In genomic region chr13:109431217-109431616, GRCh38 we compare ENCODE assay signal across 11 cellular contexts.
"Had no signal": no experiment of that assay in that cellular context is flagged by ENCODE, and none has a peak within 500 bp of the region (broad histone marks: within the 10 kb centered on the region; RNA-seq: fewer than 3 reads in every experiment).

No MANE protein-coding gene starts in this region.

- H3K36me3 ChIP-seq: HAP-1 had no signal

- H3K4me2 ChIP-seq: GM23338 had no signal

- H3K9me3 ChIP-seq: HAP-1 had no signal

- FAIRE-seq: H1, H54 had no signal

- H3K4me3 ChIP-seq: GM23248, GM23338, HAP-1 had no signal

- H3K9ac ChIP-seq: GM23248 had no signal

- DNase-seq: GM23248, GOT3, H7, H9, HCEC 1CT, HFFc6 had no signal

- H2AFZ ChIP-seq: GM23248, GM23338 had no signal

- ATAC-seq: GM23338, HCT116 had no signal

- H3K27ac ChIP-seq: GM23248 had no signal

- H3K4me1 ChIP-seq: HAP-1 had no signal
